Comparison of ENCODE assay signal across 8 cellular contexts in genomic region chr6:147285087-147285855, GRCh38.
DNase-seq lines count a peak whose midpoint lies in the region; ATAC-seq and TF ChIP-seq lines count a peak whose summit lies in the region.

No MANE protein-coding gene starts in this region.

- CTCF ChIA-PET in BJ (lab: Yijun Ruan, JAX) = interaction anchor here (1.0 to 1.4 kb wide), 3 partner anchors 393 to 431 kb away, joined by 3 to 5 read pairs (median 4); no protein-coding TSS in a partner anchor

- peaks cover 2% of the 10 kb centered on the region; the same call in 1 of the 2 replicates for H3K36me3 ChIP-seq in BJ (ENCODE audit: control insufficient read depth, insufficient read depth, low read length)
- H3K36me3 ChIP-seq in RWPE2 (ENCODE audit: low read depth) = peaks cover 21% of the 10 kb centered on the region
- H3K36me3 ChIP-seq in neutrophil = peaks cover 28% of the 10 kb centered on the region

- H3K9me3 ChIP-seq in RWPE2 (ENCODE audit: severe bottlenecking) = no peaks in the 10 kb centered on the region
- no peaks in the 10 kb centered on the region for H3K9me3 ChIP-seq in neutrophil

- H3K4me3 ChIP-seq in BJ (ENCODE audit: low read depth, low read length) (no peak overlapping the region), RWPE2 (ENCODE audit: severe bottlenecking) (no peak overlapping the region), neutrophil (ENCODE audit: low read depth in 1 of 2, low read length in 1 of 2) (no peak overlapping the region)

- no peak for TF ChIP-seq POLR2A in erythroblast (IDR thresholded peaks at IDR 0.05; ENCODE audit: low read length)

- peaks cover 8% of the 10 kb centered on the region for H3K4me1 ChIP-seq in RWPE2 (ENCODE audit: insufficient read depth, poor library complexity, severe bottlenecking)
- peaks cover 12 to 22% of the 10 kb centered on the region in 2 experiments for H3K4me1 ChIP-seq in neutrophil (ENCODE audit: control insufficient read depth in 1 of 2, insufficient read depth in 1 of 2, low read depth in 1 of 2, low read length in 1 of 2)

- H3K27me3 ChIP-seq in BJ (ENCODE audit: control insufficient read depth, insufficient read depth, low read length) (no peaks in the 10 kb centered on the region), RWPE2 (ENCODE audit: insufficient read depth, poor library complexity, severe bottlenecking) (no peaks in the 10 kb centered on the region), neutrophil (no peaks in the 10 kb centered on the region)

- POLR2A ChIA-PET in BJ (lab: Charles Lee) = no interaction called here

- ATAC-seq in GM18511 (IDR thresholded peaks at IDR 0.05; ENCODE audit: unreplicated experiment) (peak; percentile 76), HG03442 (IDR thresholded peaks at IDR 0.05; ENCODE audit: unreplicated experiment) (peak; percentile 77), RWPE2 (ENCODE audit: low read depth) (no peak), HG03025 (IDR thresholded peaks at IDR 0.05; ENCODE audit: low FRiP score, unreplicated experiment) (no peak), HG03039 (IDR thresholded peaks at IDR 0.05; ENCODE audit: unreplicated experiment) (no peak)

- no peak overlapping the region for H3K27ac ChIP-seq in RWPE2 (ENCODE audit: poor library complexity, severe bottlenecking)
- H3K27ac ChIP-seq in neutrophil = peak overlapping the region; percentile 51

- no peak for DNase-seq in BJ (ENCODE audit: low read depth)
- DNase-seq in RWPE2 (ENCODE audit: low spot score) = no peak
- peak; percentile 35 to 60 for DNase-seq in erythroblast (lab: John Stamatoyannopoulos, UW)

- peak; percentile 52 for TF ChIP-seq CTCF in BJ (IDR thresholded peaks at IDR 0.05; ENCODE audit: insufficient read depth, low read depth, low read length)
- peak; percentile 68 for TF ChIP-seq CTCF in RWPE2 (IDR thresholded peaks at IDR 0.05; ENCODE audit: poor library complexity, severe bottlenecking)
- no peak for TF ChIP-seq CTCF in neutrophil (IDR thresholded peaks at IDR 0.05)

Comparison
In these comparisons a context has a peak if more than half of its experiments do, and no peak if none do; other contexts are left out.
1. DNase-seq: peak in erythroblast (2 of 2); none in BJ (single experiment) and RWPE2 (single experiment).
2. ATAC-seq: peak in GM18511 (single experiment) and HG03442 (single experiment); none in RWPE2 (single experiment), HG03025 (single experiment) and HG03039 (single experiment).